In genomic region chr19:30649149-30649548, GRCh38 we compare ENCODE assay signal across 22 cellular contexts.
"Had no signal": no experiment of that assay in that cellular context is flagged by ENCODE, and none has a peak within 500 bp of the region (broad histone marks: within the 10 kb centered on the region; RNA-seq: fewer than 3 reads in every experiment).

No MANE protein-coding gene starts in this region.

- H3K4me3 Mint-ChIP-seq: activated CD8-positive, alpha-beta T cell treated with anti-CD3 and anti-CD28 coated beads for 36 hours; activated naive CD8-positive, alpha-beta T cell treated with anti-CD3 and anti-CD28 coated beads, Interleukin-2, amount 10 ng/mL, durations not matched to agents 7 days and 5 days; activated T-cell treated with anti-CD3 and anti-CD28 coated beads, Interleukin-2, amount 50 U/mL, for 72 hours; T-helper 1 cell treated with Interleukin-12 subunit alpha and Interleukin-12 subunit beta and Interleukin-4 antibody, amounts not matched to agents 30 μg/mL and 1 μg/mL, for 36 hours had no signal

- H3K9ac ChIP-seq: KMS-11 had no signal

- H3K27ac Mint-ChIP-seq: activated CD8-positive, alpha-beta T cell treated with anti-CD3 and anti-CD28 coated beads for 36 hours; activated naive CD8-positive, alpha-beta T cell treated with anti-CD3 and anti-CD28 coated beads, Interleukin-2, amount 10 ng/mL, durations not matched to agents 7 days and 5 days; activated T-cell treated with anti-CD3 and anti-CD28 coated beads, Interleukin-2, amount 50 U/mL, for 72 hours; activated T-helper 2 cell treated with anti-CD3 and anti-CD28 coated beads, Interferon-gamma antibody, Interleukin-2, Interleukin-4, amounts not matched to agents 10 μg/mL and 5 μg/mL and 100 μg/mL, durations not matched to agents 14 hours and 24 hours and 36 hours; T-helper 1 cell treated with Interleukin-12 subunit alpha and Interleukin-12 subunit beta and Interleukin-4 antibody, amounts not matched to agents 30 μg/mL and 1 μg/mL, for 36 hours had no signal

- H3K36me3 Mint-ChIP-seq: activated naive CD8-positive, alpha-beta T cell treated with anti-CD3 and anti-CD28 coated beads, Interleukin-2, amount 10 ng/mL, durations not matched to agents 7 days and 5 days had no signal

- H3K4me1 Mint-ChIP-seq: activated naive CD8-positive, alpha-beta T cell treated with anti-CD3 and anti-CD28 coated beads, Interleukin-2, amount 10 ng/mL, durations not matched to agents 7 days and 5 days had no signal

- H3K4me3 ChIP-seq: adrenal gland, breast epithelium, SJSA1 had no signal

- H3K4me2 ChIP-seq: KMS-11 had no signal

- H3K9me3 Mint-ChIP-seq: activated CD8-positive, alpha-beta T cell treated with anti-CD3 and anti-CD28 coated beads for 36 hours; activated naive CD8-positive, alpha-beta T cell treated with anti-CD3 and anti-CD28 coated beads, Interleukin-2, amount 10 ng/mL, durations not matched to agents 7 days and 5 days; activated T-cell treated with anti-CD3 and anti-CD28 coated beads, Interleukin-2, amount 50 U/mL, for 72 hours; activated T-helper 2 cell treated with anti-CD3 and anti-CD28 coated beads, Interferon-gamma antibody, Interleukin-2, Interleukin-4, amounts not matched to agents 10 μg/mL and 5 μg/mL and 100 μg/mL, durations not matched to agents 14 hours and 24 hours and 36 hours; T-helper 1 cell treated with Interleukin-12 subunit alpha and Interleukin-12 subunit beta and Interleukin-4 antibody, amounts not matched to agents 30 μg/mL and 1 μg/mL, for 36 hours had no signal

- H3K4me1 ChIP-seq: adrenal gland, breast epithelium had no signal

- H3K9me3 ChIP-seq: adrenal gland, breast epithelium, SJSA1 had no signal

- H3K27ac ChIP-seq: adrenal gland, breast epithelium, KMS-11, RWPE1, SJSA1 had no signal

- H3K27me3 ChIP-seq: adrenal gland, SJSA1 had no signal

- DNase-seq: activated CD4-positive, alpha-beta T cell treated with anti-CD3 and anti-CD28 coated beads for 4 hours; activated CD8-positive, alpha-beta memory T cell treated with anti-CD3 and anti-CD28 coated beads, Interleukin-2, amount 50 U/mL, for 4 hours; activated CD8-positive, alpha-beta T cell treated with anti-CD3 and anti-CD28 coated beads for 36 hours; activated gamma-delta T cell treated with Interleukin-2 at 50 U/mL for 16 hours; activated naive CD4-positive, alpha-beta T cell treated with anti-CD3 and anti-CD28 coated beads, Interleukin-2, amount 50 U/mL, for 16 hours; activated naive CD8-positive, alpha-beta T cell treated with anti-CD3 and anti-CD28 coated beads, Interleukin-2, amount 10 ng/mL, durations not matched to agents 7 days and 5 days; activated T-cell treated with anti-CD3 and anti-CD28 coated beads, Interleukin-2, amount 50 U/mL, for 72 hours; adrenal gland; NCI-H1417; NCI-H1930; NCI-H345; NCI-H510A; NCI-H69; NK-92 treated with Interleukin-12 subunit alpha and Interleukin-12 subunit beta, amount 100 ng/mL, for 24 hours; OCI-M1; Right ventricle myocardium superior had no signal

- H3K36me3 ChIP-seq: adrenal gland, breast epithelium, SJSA1 had no signal
